Comparison of ENCODE assay signal across 8 cellular contexts in the genomic region with DNA sequence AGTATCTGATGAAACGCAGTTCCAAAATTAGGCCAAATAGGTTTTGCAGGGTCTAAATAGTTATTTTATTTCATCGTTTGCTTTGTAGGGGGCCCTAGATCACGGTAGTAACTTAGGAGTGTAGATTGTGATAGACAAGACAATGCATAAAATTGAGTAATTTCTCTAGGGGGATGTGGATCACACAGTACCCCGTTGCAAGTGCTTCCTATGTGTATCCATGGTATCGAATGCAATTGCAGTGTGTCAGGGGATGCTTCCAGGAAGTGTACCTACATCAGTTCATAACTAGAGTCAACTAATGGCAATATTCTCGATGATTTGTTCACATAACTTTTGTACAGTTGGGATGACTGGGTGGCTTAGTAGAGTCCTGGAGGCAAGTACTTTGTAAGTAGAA. TPM values are rescaled to one million over a fixed set of nuclear protein-coding genes. Genes with fewer than 3 reads are reported as not detected.
DNase-seq lines count a peak whose midpoint lies in the region; ATAC-seq and TF ChIP-seq lines count a peak whose summit lies in the region.

No MANE protein-coding gene starts in this region.

- TF ChIP-seq CTCF in HFFc6 (IDR thresholded peaks at IDR 0.05), result no peak

- peaks cover 43% of the 10 kb centered on the region for H3K4me1 Mint-ChIP-seq in HFFc6 (ENCODE audit: low read depth)
- H3K4me1 Mint-ChIP-seq in activated T-cell treated with anti-CD3 and anti-CD28 coated beads, Interleukin-2, amount 50 U/mL, for 72 hours (ENCODE audit: low read depth), result peaks cover 13% of the 10 kb centered on the region
- H3K4me1 Mint-ChIP-seq in stimulated activated effector memory CD8-positive, alpha-beta T cell treated with anti-CD3 and anti-CD28 coated beads, Interleukin-12 subunit alpha, Interleukin-12 subunit beta, amount 100 ng/mL, for 72 hours, result peaks cover 17% of the 10 kb centered on the region

- peak overlapping the region; percentile 86 for H3K27ac Mint-ChIP-seq in HFFc6
- H3K27ac Mint-ChIP-seq in activated T-cell treated with anti-CD3 and anti-CD28 coated beads, Interleukin-2, amount 50 U/mL, for 72 hours, result peak overlapping the region; percentile 92
- H3K27ac Mint-ChIP-seq in stimulated activated effector memory CD8-positive, alpha-beta T cell treated with anti-CD3 and anti-CD28 coated beads, Interleukin-12 subunit alpha, Interleukin-12 subunit beta, amount 100 ng/mL, for 72 hours, result peak overlapping the region; percentile 95

- peak overlapping the region; percentile 71 to 93 (median 84) for H3K4me2 ChIP-seq in BLaER1 treated with 17β-estradiol and CSF1 and Interleukin-3, amounts not matched to agents 10 nM and 100 nM

- peak in 1 of 2 donors; percentile 16 for ATAC-seq in activated T-cell treated with anti-CD3 and anti-CD28 coated beads, Interleukin-2, amount 50 U/mL, for 72 hours (replicated peaks in 1 of 2)
- ATAC-seq in stimulated activated effector memory CD8-positive, alpha-beta T cell treated with anti-CD3 and anti-CD28 coated beads, Interleukin-12 subunit alpha, Interleukin-12 subunit beta, amount 100 ng/mL, for 72 hours, result peak; percentile 12
- ATAC-seq in HG03039 (IDR thresholded peaks at IDR 0.05; ENCODE audit: unreplicated experiment), result no peak
- ATAC-seq in GM21786 (IDR thresholded peaks at IDR 0.05; ENCODE audit: unreplicated experiment), result no peak
- no peak for ATAC-seq in left colon

- intact Hi-C loops in left colon (cut with DNase I, micrococcal nuclease), result no loop called here

- peak overlapping the region; percentile 78 to 95 (median 90) for H3K4me3 ChIP-seq in BLaER1 treated with 17β-estradiol and CSF1 and Interleukin-3, amounts not matched to agents 10 nM and 100 nM
- peak overlapping the region; percentile 70 for H3K4me3 ChIP-seq in iPS DF 6.9 (ENCODE audit: low read length)

- H3K36me3 ChIP-seq in BLaER1 treated with 17β-estradiol and CSF1 and Interleukin-3, amounts not matched to agents 10 nM and 100 nM, result peaks cover 38 to 44% (median 39%) of the 10 kb centered on the region in 11 experiments
- H3K36me3 ChIP-seq in iPS DF 6.9 (ENCODE audit: control insufficient read depth, insufficient read depth, low read length), result 0 out of 2 replicates have a peak, but pooled peaks cover 4% of the 10 kb centered on the region

- peaks cover 4% of the 10 kb centered on the region for H3K27me3 Mint-ChIP-seq in HFFc6 (ENCODE audit: insufficient read depth)
- H3K27me3 Mint-ChIP-seq in activated T-cell treated with anti-CD3 and anti-CD28 coated beads, Interleukin-2, amount 50 U/mL, for 72 hours (ENCODE audit: low read depth), result no peaks in the 10 kb centered on the region

- peaks cover 26 to 58% (median 49%) of the 10 kb centered on the region in 11 experiments; a peak in 20 of 22 replicates for H4K20me1 ChIP-seq in BLaER1 treated with 17β-estradiol and CSF1 and Interleukin-3, amounts not matched to agents 10 nM and 100 nM

- no peaks in the 10 kb centered on the region; the same call in 1 of the 2 replicates for H3K36me3 Mint-ChIP-seq in HFFc6 (ENCODE audit: low read depth)
- peaks cover 0 to 6% of the 10 kb centered on the region in 2 donors for H3K36me3 Mint-ChIP-seq in activated T-cell treated with anti-CD3 and anti-CD28 coated beads, Interleukin-2, amount 50 U/mL, for 72 hours (ENCODE audit: insufficient read depth in 2 of 2)
- H3K36me3 Mint-ChIP-seq in stimulated activated effector memory CD8-positive, alpha-beta T cell treated with anti-CD3 and anti-CD28 coated beads, Interleukin-12 subunit alpha, Interleukin-12 subunit beta, amount 100 ng/mL, for 72 hours, result peaks cover 62% of the 10 kb centered on the region

- no peaks in the 10 kb centered on the region for H3K9me3 Mint-ChIP-seq in HFFc6
- H3K9me3 Mint-ChIP-seq in activated T-cell treated with anti-CD3 and anti-CD28 coated beads, Interleukin-2, amount 50 U/mL, for 72 hours, result no peaks in the 10 kb centered on the region
- no peaks in the 10 kb centered on the region for H3K9me3 Mint-ChIP-seq in stimulated activated effector memory CD8-positive, alpha-beta T cell treated with anti-CD3 and anti-CD28 coated beads, Interleukin-12 subunit alpha, Interleukin-12 subunit beta, amount 100 ng/mL, for 72 hours

- peaks cover 12 to 23% (median 19%) of the 10 kb centered on the region in 10 experiments; a peak in 19 of 20 replicates for H3K4me1 ChIP-seq in BLaER1 treated with 17β-estradiol and CSF1 and Interleukin-3, amounts not matched to agents 10 nM and 100 nM
- H3K4me1 ChIP-seq in iPS DF 6.9 (ENCODE audit: control insufficient read depth, insufficient read depth, low read length), result peaks cover 1% of the 10 kb centered on the region; the same call in 1 of the 2 replicates

- peak overlapping the region; percentile 93 for H3K4me3 Mint-ChIP-seq in HFFc6
- H3K4me3 Mint-ChIP-seq in activated T-cell treated with anti-CD3 and anti-CD28 coated beads, Interleukin-2, amount 50 U/mL, for 72 hours, result peak overlapping the region; percentile 87 to 96
- peak overlapping the region; percentile 83 for H3K4me3 Mint-ChIP-seq in stimulated activated effector memory CD8-positive, alpha-beta T cell treated with anti-CD3 and anti-CD28 coated beads, Interleukin-12 subunit alpha, Interleukin-12 subunit beta, amount 100 ng/mL, for 72 hours

- no CpG with 5 or more reads among the region's 6 CpGs for WGBS in iPS DF 6.9 (ENCODE audit: insufficient coverage, insufficient read length)

- H3K27ac ChIP-seq in BLaER1 treated with 17β-estradiol and CSF1 and Interleukin-3, amounts not matched to agents 10 nM and 100 nM, result peak overlapping the region; percentile 72 to 94 (median 87); a peak in 21 of 22 replicates
- no peak overlapping the region for H3K27ac ChIP-seq in iPS DF 6.9 (ENCODE audit: low read length)

- peak overlapping the region; percentile 85 to 95 (median 90) for H3K9ac ChIP-seq in BLaER1 treated with 17β-estradiol and CSF1 and Interleukin-3, amounts not matched to agents 10 nM and 100 nM

- DNase-seq in HFFc6 (no peak), iPS DF 6.9 (ENCODE audit: low read depth, low spot score) (no peak), left colon (no peak)
- DNase-seq in activated T-cell treated with anti-CD3 and anti-CD28 coated beads, Interleukin-2, amount 50 U/mL, for 72 hours, result peak in 1 of 2 donors; percentile 8
- DNase-seq in stimulated activated effector memory CD8-positive, alpha-beta T cell treated with anti-CD3 and anti-CD28 coated beads, Interleukin-12 subunit alpha, Interleukin-12 subunit beta, amount 100 ng/mL, for 72 hours (ENCODE audit: low spot score in 2 of 2), result peak in 1 of 2 donors; percentile 59

- no peaks in the 10 kb centered on the region for H3K9me3 ChIP-seq in BLaER1 treated with 17β-estradiol and CSF1 and Interleukin-3, amounts not matched to agents 10 nM and 100 nM (replicated peaks in 1 of 11)
- no peaks in the 10 kb centered on the region for H3K9me3 ChIP-seq in iPS DF 6.9 (ENCODE audit: control insufficient read depth, insufficient read depth, low read length)

- H3K27me3 ChIP-seq in BLaER1 treated with 17β-estradiol and CSF1 and Interleukin-3, amounts not matched to agents 10 nM and 100 nM, result no peaks in the 10 kb centered on the region
- no peaks in the 10 kb centered on the region for H3K27me3 ChIP-seq in iPS DF 6.9 (ENCODE audit: control insufficient read depth, insufficient read depth, low read length)

RNA-seq across cellular contexts. Expression of a gene that starts 0.9 kb away (rescaled TPM):
- total RNA-seq in HFFc6 (2021; fragmentation: NEBNext Ultra II Directional; extraction: Animal tissue kit (Norgen Biotek cat#: 25700)), result 100 to 1,000 TPM; 141 to 176 (median 160) TPM
- total RNA-seq in activated T-cell treated with anti-CD3 and anti-CD28 coated beads, Interleukin-2, amount 50 U/mL, for 72 hours, result 10 to 100 TPM; 65.9 to 75.0 TPM
- 10 to 100 TPM; 40.5 to 43.7 TPM for total RNA-seq in left colon

RNA-seq across cellular contexts. Expression of a gene that starts 25.1 kb away (rescaled TPM):
- 10 to 100 TPM; 56.8 to 77.7 (median 65.7) TPM for total RNA-seq in HFFc6 (2021; fragmentation: NEBNext Ultra II Directional; extraction: Animal tissue kit (Norgen Biotek cat#: 25700))
- 100 to 1,000 TPM in 1 of 2 donors, 10 to 100 TPM in 1; 84.0 to 110 TPM for total RNA-seq in activated T-cell treated with anti-CD3 and anti-CD28 coated beads, Interleukin-2, amount 50 U/mL, for 72 hours
- 10 to 100 TPM; 42.2 to 44.7 TPM for total RNA-seq in left colon

RNA-seq across cellular contexts. Expression of a gene that starts 27.7 kb away (rescaled TPM):
- 10 to 100 TPM; 30.1 to 46.3 (median 40.5) TPM for total RNA-seq in HFFc6 (2021; fragmentation: NEBNext Ultra II Directional; extraction: Animal tissue kit (Norgen Biotek cat#: 25700))
- 10 to 100 TPM; 21.0 to 23.6 TPM for total RNA-seq in activated T-cell treated with anti-CD3 and anti-CD28 coated beads, Interleukin-2, amount 50 U/mL, for 72 hours
- total RNA-seq in left colon, result 10 to 100 TPM; 36.8 to 41.5 TPM
